8 cellular contexts compared by ENCODE assay signal in genomic region chr15:78299302-78300102, GRCh38. TPM values are rescaled to one million over a fixed set of nuclear protein-coding genes. Genes with fewer than 3 reads are reported as not detected.
DNase-seq lines count a peak whose midpoint lies in the region; ATAC-seq, FAIRE-seq and TF ChIP-seq lines count a peak whose summit lies in the region.

Gene SKIC8 (minus strand): TSS chr15:78299609. CDS start chr15:78295686, 3,923 bp downstream.

- peak; percentile 95 for FAIRE-seq in GM18507 (lab: Jason Lieb, UNC)

- intact Hi-C loops in ascending aorta (cut with DNase I) (loop anchor here (1.0 kb wide), 2 partner anchors 34 to 139 kb away; partner anchors contain the start of gene IREB2), aorta (cut with DNase I) (loop anchor here in 1 of 2 donors (10.0 kb wide), 1 partner anchor 125 kb away; no protein-coding TSS in a partner anchor)

- H3K4me3 ChIP-seq in ascending aorta (peak within 1 kb of the TSS; percentile 76 to 83), aorta (ENCODE audit: low read length in 2 of 2) (peak within 1 kb of the TSS; percentile 36 to 87)

- H3K36me3 ChIP-seq in ascending aorta, result peaks cover 0 to 9% of the 10 kb centered on the region in 2 donors
- no peaks in the 10 kb centered on the region for H3K36me3 ChIP-seq in aorta (ENCODE audit: control insufficient read depth in 1 of 2, insufficient read depth in 2 of 2, low read length in 1 of 2)

- H3K27me3 ChIP-seq in ascending aorta, result no peaks in the 10 kb centered on the region
- no peaks in the 10 kb centered on the region for H3K27me3 ChIP-seq in aorta (ENCODE audit: control insufficient read depth in 1 of 2, insufficient read depth in 2 of 2, low read length in 1 of 2)

- ATAC-seq in HG02973 (IDR thresholded peaks at IDR 0.05; ENCODE audit: unreplicated experiment) (peak; percentile 79), aorta (ENCODE audit: low FRiP score) (peak; percentile 99)

- no peak for TF ChIP-seq CTCF in ascending aorta (IDR thresholded peaks at IDR 0.05)

- H3K4me1 ChIP-seq in ascending aorta (peaks cover 0 to 3% of the 10 kb centered on the region in 2 donors), aorta (ENCODE audit: control insufficient read depth in 1 of 2, insufficient read depth in 2 of 2, low read length in 2 of 2) (no peaks in the 10 kb centered on the region)

- 0 to 1% methylated on average over 45 to 49 of the region's 49 CpGs for WGBS in aorta, 2 donors

- DNase-seq in GM18507 (ENCODE audit: extremely low spot score, insufficient read length, low read depth) (peak; percentile 88), NCI-H1930 (lab: John Stamatoyannopoulos, UW) (peak; percentile 81 to 87), T-helper 22 cell (ENCODE audit: low read depth) (peak; percentile 85), ascending aorta (ENCODE audit: low spot score in 2 of 2) (peak; percentile 68 to 95), hepatic stellate cell (ENCODE audit: low spot score) (peak; percentile 88), renal cortical epithelial cell (ENCODE audit: low read depth) (peak; percentile 86), aorta (peak; percentile 95 to 97)

- H3K27ac ChIP-seq in ascending aorta (peak within 1 kb of the TSS; percentile 72 to 74), aorta (ENCODE audit: low read depth in 1 of 2, low read length in 2 of 2) (peak within 1 kb of the TSS in 1 of 2 donors; percentile 61)

- H3K9me3 ChIP-seq in ascending aorta (no peaks in the 10 kb centered on the region), aorta (ENCODE audit: control insufficient read depth, low read length) (no peaks in the 10 kb centered on the region)

RNA-seq across cellular contexts. Expression of gene SKIC8, which starts in this region (rescaled TPM):
- total RNA-seq in ascending aorta (19.9 TPM), renal cortical epithelial cell (60.6 and 89.1 TPM in 2 replicates), aorta (10 to 100 TPM; 41.4 to 48.3 TPM)
- polyA plus RNA-seq in aorta, result 10 to 100 TPM; 61.1 to 65.2 TPM
